Comparison of ENCODE assay signal across 30 cellular contexts in the genomic region with DNA sequence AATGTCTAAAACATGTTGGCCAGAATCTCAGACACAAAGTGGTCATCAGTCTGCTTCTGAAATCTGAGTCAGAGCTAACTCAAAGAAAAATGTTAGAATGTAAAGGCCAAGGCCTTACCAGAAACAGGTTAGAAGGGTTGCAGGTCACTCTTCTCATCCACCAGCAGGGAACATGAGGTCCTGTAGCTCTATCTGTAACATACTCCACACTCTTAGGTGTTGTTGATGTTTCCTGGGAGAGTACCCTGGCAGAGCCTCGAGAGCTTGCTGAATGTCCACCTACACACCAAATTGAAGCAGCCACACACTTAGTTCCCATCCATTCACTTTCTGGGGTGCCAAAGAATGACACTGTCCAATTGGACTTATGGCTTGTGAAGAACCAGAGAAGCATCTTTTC.
"Had no signal": no experiment of that assay in that cellular context is flagged by ENCODE, and none has a peak within 500 bp of the region (broad histone marks: within the 10 kb centered on the region; RNA-seq: fewer than 3 reads in every experiment).

No MANE protein-coding gene starts in this region.

- DNase-seq: activated effector memory CD4-positive, alpha-beta T cell treated with anti-CD3 and anti-CD28 coated beads, Interleukin-2, amount 50 U/mL, for 16 hours; activated effector memory CD4-positive, alpha-beta T cell treated with Interleukin-2 at 50 U/mL for 16 hours; activated gamma-delta T cell; activated gamma-delta T cell treated with Interleukin-2 at 50 U/mL for 16 hours; activated naive CD4-positive, alpha-beta T cell; activated naive CD4-positive, alpha-beta T cell treated with anti-CD3 and anti-CD28 coated beads for 36 hours; activated naive CD4-positive, alpha-beta T cell treated with anti-CD3 and anti-CD28 coated beads, Interleukin-2, amount 10 ng/mL, durations not matched to agents 7 days and 5 days; activated naive CD4-positive, alpha-beta T cell treated with anti-CD3 and anti-CD28 coated beads, Interleukin-2, amount 50 U/mL, for 16 hours; activated naive CD4-positive, alpha-beta T cell treated with Interleukin-2 at 50 U/mL for 16 hours; activated naive CD8-positive, alpha-beta T cell treated with anti-CD3 and anti-CD28 coated beads for 36 hours; activated naive CD8-positive, alpha-beta T cell treated with anti-CD3 and anti-CD28 coated beads, Interleukin-2, amount 10 ng/mL, durations not matched to agents 7 days and 5 days; activated naive CD8-positive, alpha-beta T cell treated with anti-CD3 and anti-CD28 coated beads, Interleukin-2, amount 50 U/mL, for 24 hours; activated T-cell treated with anti-CD3 and anti-CD28 coated beads, Interleukin-2, amount 50 U/mL, for 1 hour; activated T-cell treated with anti-CD3 and anti-CD28 coated beads, Interleukin-2, amount 50 U/mL, for 24 hours; activated T-cell treated with anti-CD3 and anti-CD28 coated beads, Interleukin-2, amount 50 U/mL, for 4 hours; activated T-cell treated with anti-CD3 and anti-CD28 coated beads, Interleukin-2, amount 50 U/mL, for 48 hours; activated T-cell treated with anti-CD3 and anti-CD28 coated beads, Interleukin-2, amount 50 U/mL, for 72 hours; adrenal gland; amniotic stem cell; amygdala; anterior cingulate cortex; aorta; body of pancreas; brain microvascular endothelial cell; caudate nucleus; central memory CD4-positive, alpha-beta T cell; cerebellar nuclear complex had no signal

- H3K36me3 ChIP-seq: adrenal gland, ascending aorta, brain microvascular endothelial cell, breast epithelium, cardiac muscle cell had no signal

- H3K9me3 ChIP-seq: adrenal gland, ascending aorta, body of pancreas, breast epithelium had no signal

- H3K4me1 ChIP-seq: adrenal gland, ascending aorta, breast epithelium had no signal

- H3K27me3 ChIP-seq: adrenal gland, ascending aorta, body of pancreas, brain microvascular endothelial cell, breast epithelium, cardiac muscle cell had no signal

- H3K4me3 ChIP-seq: adrenal gland, ascending aorta, body of pancreas, breast epithelium, cardiac muscle cell had no signal

- H3K27ac ChIP-seq: adrenal gland, ascending aorta, body of pancreas, brain microvascular endothelial cell, breast epithelium, cardiac muscle cell had no signal
